Comparison of ENCODE assay signal across 18 cellular contexts in the genomic region with DNA sequence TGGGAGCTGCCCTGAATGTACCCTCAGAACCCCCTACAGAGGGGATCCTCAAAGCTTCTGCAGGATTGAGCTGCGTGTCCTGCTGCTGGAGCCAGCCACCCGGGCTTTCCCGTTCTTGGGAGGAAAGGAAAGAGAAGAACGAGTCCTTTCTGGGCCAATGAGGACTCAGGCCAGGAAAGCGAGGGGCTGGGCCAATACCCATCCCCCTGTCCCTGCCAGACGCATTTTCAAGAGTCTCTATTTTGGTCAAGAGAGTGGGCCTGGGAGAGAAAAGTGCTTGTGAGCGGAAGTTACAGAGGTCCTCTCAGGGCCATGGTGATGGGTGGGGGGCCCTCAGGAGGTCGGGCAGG.
DNase-seq lines count a peak whose midpoint lies in the region; ATAC-seq, FAIRE-seq and TF ChIP-seq lines count a peak whose summit lies in the region.
"Had no signal": no experiment of that assay in that cellular context is flagged by ENCODE, and none has a peak within 500 bp of the region (broad histone marks: within the 10 kb centered on the region; RNA-seq: fewer than 3 reads in every experiment).

No MANE protein-coding gene starts in this region.

- no peak overlapping the region for H3K14ac ChIP-seq in H9 (ENCODE audit: insufficient read depth, low read length)

- H2BK12ac ChIP-seq in H9 (ENCODE audit: insufficient read length, low read depth, low read length), result no peak overlapping the region

- no peaks in the 10 kb centered on the region for H3K36me3 ChIP-seq in mesendoderm (ENCODE audit: control insufficient read depth, insufficient read depth, low read length)
- no peaks in the 10 kb centered on the region for H3K36me3 ChIP-seq in osteoblast (ENCODE audit: insufficient read depth, low read length)

- H3K4ac ChIP-seq in H9 (ENCODE audit: low read depth, low read length) (no peak overlapping the region), mesendoderm (ENCODE audit: low read depth, low read length) (peak overlapping the region; percentile 81)

- H3K27ac Mint-ChIP-seq in H9, result no peak overlapping the region; a peak in 1 of 7 replicates
- H3K27ac Mint-ChIP-seq: CD8-positive, alpha-beta T cell; HFFc6; IgD-negative memory B cell had no signal

- H2BK15ac ChIP-seq in H9 (ENCODE audit: low read depth, low read length) (no peak overlapping the region), mesendoderm (replicated peaks; ENCODE audit: low read depth) (no peak overlapping the region)

- DNase-seq in A549 (ENCODE audit: low read depth in 1 of 2, low spot score in 1 of 2) (no peak), H9 (peak; percentile 26), mesendoderm (peak; percentile 28), osteoblast (ENCODE audit: insufficient read length, low spot score, missing footprints) (peak; percentile 68), 8988T (no peak), T-helper 2 cell (no peak), NCI-H128 (lab: John Stamatoyannopoulos, UW; ENCODE audit: unreplicated experiment) (no peak)
- no peak for DNase-seq in activated T-cell treated with anti-CD3 and anti-CD28 coated beads, Interleukin-2, amount 50 U/mL, for 48 hours
- DNase-seq: DMS153, GOT3 had no signal

- no peak overlapping the region for H3T11ph ChIP-seq in H9 (ENCODE audit: low read length)

- 88% methylated on average over 8 of the region's 8 CpGs for WGBS in A549 (ENCODE audit: missing lambda C conversion rate)
- WGBS in H9 (ENCODE audit: extremely low coverage, insufficient read length, low lambda C conversion rate), result no CpG with 5 or more reads among the region's 8 CpGs
- no CpG with 5 or more reads among the region's 8 CpGs for WGBS in mesendoderm (ENCODE audit: extremely low coverage, insufficient coverage, low lambda C conversion rate)

- H4K5ac ChIP-seq in H9 (ENCODE audit: insufficient read length, low read depth, low read length), result no peak overlapping the region
- no peak overlapping the region for H4K5ac ChIP-seq in mesendoderm (ENCODE audit: low read length)

- H3K18ac ChIP-seq in H9 (ENCODE audit: insufficient read length, low read depth, low read length) (no peak overlapping the region), mesendoderm (ENCODE audit: low read length) (peak overlapping the region; percentile 6)

- peaks cover 6% of the 10 kb centered on the region for H3K27me3 Mint-ChIP-seq in H9 (ENCODE audit: low read depth)

- peaks cover 7 to 28% of the 10 kb centered on the region in 2 experiments for H3K4me1 Mint-ChIP-seq in H9
- H3K4me1 Mint-ChIP-seq: CD14-positive monocyte had no signal

- CTCF ChIA-PET in A549 (lab: Yijun Ruan, JAX), result interaction anchor here (0.8 to 3.9 kb wide), 56 partner anchors 9 to 800 kb away, joined by 3 to 34 read pairs (median 4); a partner anchor contains a TSS

- no peak for TF ChIP-seq POLR2A in A549 (IDR thresholded peaks at IDR 0.05; ENCODE audit: low read length)

- no peak overlapping the region for H4K91ac ChIP-seq in H9 (ENCODE audit: insufficient read length, low read depth, low read length)

- H3K56ac ChIP-seq in H9 (ENCODE audit: insufficient read length, low read depth, low read length), result no peak overlapping the region
- H3K56ac ChIP-seq in mesendoderm (ENCODE audit: low read length), result peak overlapping the region; percentile 89

- H3K23me2 ChIP-seq in H9 (ENCODE audit: insufficient read length, low read depth, low read length, poor library complexity, severe bottlenecking), result no peaks in the 10 kb centered on the region

- POLR2A ChIA-PET in A549 (lab: Yijun Ruan, JAX), result no interaction called here

- H4K8ac ChIP-seq in H9 (replicated peaks; ENCODE audit: insufficient read length, low read depth, low read length) (no peak overlapping the region), mesendoderm (ENCODE audit: low read depth, low read length) (no peak overlapping the region)

- no peak overlapping the region for H2BK120ac ChIP-seq in H9 (ENCODE audit: low read depth, low read length, poor library complexity, severe bottlenecking)
- no peak overlapping the region for H2BK120ac ChIP-seq in mesendoderm (ENCODE audit: low read depth, low read length)

- no peaks in the 10 kb centered on the region for H3K79me2 ChIP-seq in H9 (ENCODE audit: insufficient read depth, low read length)
- H3K79me2 ChIP-seq in mesendoderm (ENCODE audit: control insufficient read depth, insufficient read depth, low read length), result no peaks in the 10 kb centered on the region
- H3K79me2 ChIP-seq in osteoblast (ENCODE audit: insufficient read depth, low read length), result no peaks in the 10 kb centered on the region

- FAIRE-seq in A549 (lab: Jason Lieb, UNC), result no peak
- FAIRE-seq: A204.1, D721Med, G401.6, GM12891 had no signal

- H3K4me1 ChIP-seq in A549 (peaks cover 10% of the 10 kb centered on the region; the same call in 2 of the 3 replicates), H9 (ENCODE audit: insufficient read depth, low read length) (no peaks in the 10 kb centered on the region), mesendoderm (ENCODE audit: control insufficient read depth, low read depth, low read length) (peaks cover 5% of the 10 kb centered on the region), osteoblast (ENCODE audit: insufficient read depth, low read length) (no peaks in the 10 kb centered on the region)

- H3K79me1 ChIP-seq in H9 (ENCODE audit: insufficient read depth, low read depth, low read length, poor library complexity, severe bottlenecking) (no peaks in the 10 kb centered on the region), mesendoderm (ENCODE audit: low read length) (no peaks in the 10 kb centered on the region)

- TF ChIP-seq RAD21 in A549 (conservative IDR thresholded peaks at IDR 0.05 in 1 of 2, IDR thresholded peaks at IDR 0.05 in 1 of 2), result no peak

- no peaks in the 10 kb centered on the region for H3K36me3 Mint-ChIP-seq in H9 (ENCODE audit: insufficient read depth in 1 of 3, low read depth in 3 of 3)
- H3K36me3 Mint-ChIP-seq: CD14-positive monocyte; CD8-positive, alpha-beta T cell; IgD-negative memory B cell had no signal

- H3K4me3 Mint-ChIP-seq in H9, result no peak overlapping the region
- H3K4me3 Mint-ChIP-seq: CD14-positive monocyte; CD8-positive, alpha-beta T cell; HFFc6; IgD-negative memory B cell had no signal

- H3K23ac ChIP-seq in H9 (ENCODE audit: insufficient read length, low read depth, low read length) (no peak overlapping the region), mesendoderm (ENCODE audit: low read length) (no peak overlapping the region)

- H4K20me1 ChIP-seq in H9 (ENCODE audit: control insufficient read depth, insufficient read depth, insufficient read length), result no peaks in the 10 kb centered on the region
- no peaks in the 10 kb centered on the region for H4K20me1 ChIP-seq in osteoblast (ENCODE audit: insufficient read depth, low read length)

- TF ChIP-seq EP300 in A549 (IDR thresholded peaks at IDR 0.05), result no peak

- no peak for TF ChIP-seq CTCF in A549 (IDR thresholded peaks at IDR 0.05)
- no peak for TF ChIP-seq CTCF in H9 (conservative IDR thresholded peaks at IDR 0.05)
- no peak for TF ChIP-seq CTCF in osteoblast (IDR thresholded peaks at IDR 0.05; ENCODE audit: extremely low read depth, low read depth, low read length)

- H3K27me3 ChIP-seq in H9 (ENCODE audit: insufficient read depth, low read length) (no peaks in the 10 kb centered on the region), mesendoderm (ENCODE audit: insufficient read depth, low read length, poor library complexity) (no peaks in the 10 kb centered on the region), osteoblast (ENCODE audit: insufficient read depth, low read length) (peaks cover 8% of the 10 kb centered on the region)

- H3K9me3 ChIP-seq in A549, result no peaks in the 10 kb centered on the region
- no peaks in the 10 kb centered on the region for H3K9me3 ChIP-seq in H9 (ENCODE audit: control insufficient read depth, low read depth, low read length)
- no peaks in the 10 kb centered on the region for H3K9me3 ChIP-seq in osteoblast (ENCODE audit: low read depth, low read length)

- H2BK5ac ChIP-seq in H9 (ENCODE audit: insufficient read length, low read length) (no peak overlapping the region), mesendoderm (ENCODE audit: low read length) (peak overlapping the region; percentile 94)

- no peak overlapping the region for H2BK20ac ChIP-seq in H9 (ENCODE audit: low read depth, low read length, poor library complexity, severe bottlenecking)

- H3K4me2 ChIP-seq in A549 (no peak overlapping the region), H9 (ENCODE audit: insufficient read depth, insufficient read length, low read length) (no peak overlapping the region), mesendoderm (ENCODE audit: low read length) (no peak overlapping the region), osteoblast (ENCODE audit: insufficient read depth, low read length) (no peak overlapping the region)

- H2AFZ ChIP-seq in H9 (ENCODE audit: low read length), result no peak overlapping the region
- no peak overlapping the region for H2AFZ ChIP-seq in osteoblast (ENCODE audit: low read length)

- peak overlapping the region; percentile 69 to 85; a peak in 5 of 6 replicates for H3K27ac ChIP-seq in A549
- no peak overlapping the region for H3K27ac ChIP-seq in H9 (ENCODE audit: insufficient read length, low read depth, low read length)
- H3K27ac ChIP-seq in mesendoderm (ENCODE audit: low read depth, low read length), result no peak overlapping the region
- no peak overlapping the region for H3K27ac ChIP-seq in osteoblast (ENCODE audit: low read depth, low read length)

- no peaks in the 10 kb centered on the region for H3K9me3 Mint-ChIP-seq in H9
- H3K9me3 Mint-ChIP-seq: CD8-positive, alpha-beta T cell; HFFc6; IgD-negative memory B cell had no signal

- H3K4me3 ChIP-seq in A549 (no peak overlapping the region), mesendoderm (ENCODE audit: low read length) (no peak overlapping the region), osteoblast (ENCODE audit: insufficient read depth, low read length) (no peak overlapping the region)

- H3K9ac ChIP-seq in H9 (ENCODE audit: extremely low read depth, insufficient read length, low read length), result no peak overlapping the region
- peak overlapping the region; percentile 26 for H3K9ac ChIP-seq in mesendoderm (ENCODE audit: low read length)

- ATAC-seq in A549, result no peak
- ATAC-seq: CD8-positive, alpha-beta T cell had no signal

- H2AK5ac ChIP-seq in H9 (ENCODE audit: insufficient read length, low read length) (no peak overlapping the region), mesendoderm (ENCODE audit: low read length) (peak overlapping the region; percentile 39)

TF ChIP-seq in A549, 52 proteins besides CTCF, POLR2A, EP300 and RAD21 (continues in another document):
- no peak for TF ChIP-seq HOXB13 (CRISPR knock-in tag; IDR thresholded peaks at IDR 0.05; ENCODE audit: low read depth)
- no peak for TF ChIP-seq CEBPB (IDR thresholded peaks at IDR 0.05)
- TF ChIP-seq CBX8 (IDR thresholded peaks at IDR 0.05), result no peak
- no peak for TF ChIP-seq ZFP36 (IDR thresholded peaks at IDR 0.05; ENCODE audit: borderline replicate concordance, partially characterized antibody)
- no peak for TF ChIP-seq FOSL2 (IDR thresholded peaks at IDR 0.05)
- no peak for TF ChIP-seq FOSL2 (CRISPR knock-in tag; IDR thresholded peaks at IDR 0.05)
- TF ChIP-seq FOSB (CRISPR knock-in tag; IDR thresholded peaks at IDR 0.05), result no peak
- no peak for TF ChIP-seq GATA3 (IDR thresholded peaks at IDR 0.05; ENCODE audit: borderline replicate concordance)

Comparison
In these comparisons a context has a peak if more than half of its experiments do, and no peak if none do; other contexts are left out.
1. DNase-seq: peak in H9 (single experiment), mesendoderm (single experiment) and osteoblast (single experiment); none in A549 (0 of 2), 8988T (single experiment), T-helper 2 cell (0 of 5), NCI-H128 (single experiment) and activated T-cell treated with anti-CD3 and anti-CD28 coated beads, Interleukin-2, amount 50 U/mL, for 48 hours (0 of 2).
2. H3K27ac ChIP-seq: peak in A549 (2 of 2); none in H9 (single experiment), mesendoderm (single experiment) and osteoblast (single experiment).